ENCODE assay signal across 13 cellular contexts in genomic region chr14:29236848-29237247, GRCh38.
DNase-seq lines count a peak whose midpoint lies in the region; ATAC-seq and TF ChIP-seq lines count a peak whose summit lies in the region.
"Had no signal": no experiment of that assay in that cellular context is flagged by ENCODE, and none has a peak within 500 bp of the region (broad histone marks: within the 10 kb centered on the region; RNA-seq: fewer than 3 reads in every experiment).

No MANE protein-coding gene starts in this region.

- H3K4me1 ChIP-seq in mammary epithelial cell (ENCODE audit: insufficient read depth, low read length) = no peaks in the 10 kb centered on the region

- H3K79me2 ChIP-seq in mammary epithelial cell (ENCODE audit: insufficient read depth, low read length) = no peaks in the 10 kb centered on the region

- CTCF ChIA-PET in MCF 10A (lab: Yijun Ruan, JAX) (no interaction called here), mammary epithelial cell (lab: Charles Lee; ENCODE audit: low non-redundant PET) (no interaction called here)

- POLR2A ChIA-PET in MCF 10A (lab: Yijun Ruan, JAX) = no interaction called here

- H3K27me3 Mint-ChIP-seq in MCF 10A (ENCODE audit: insufficient read depth, unreplicated experiment) = peaks cover 82% of the 10 kb centered on the region

- intact Hi-C loops in MCF 10A (cut with micrococcal nuclease) (no loop called here), mammary epithelial cell (cut with micrococcal nuclease) (no loop called here)

- no peaks in the 10 kb centered on the region for H3K4me1 Mint-ChIP-seq in MCF 10A (ENCODE audit: insufficient read depth, unreplicated experiment)

- no peak overlapping the region for H3K4me2 ChIP-seq in mammary epithelial cell (ENCODE audit: insufficient read depth, low read depth, low read length)

- no peaks in the 10 kb centered on the region for H3K27me3 ChIP-seq in mammary epithelial cell (ENCODE audit: insufficient read depth, low read length)
- H3K27me3 ChIP-seq: dorsolateral prefrontal cortex had no signal

- H3K9me3 ChIP-seq in mammary epithelial cell (replicated peaks; ENCODE audit: insufficient read depth, low read length) = peaks cover 7% of the 10 kb centered on the region

- H3K36me3 Mint-ChIP-seq in MCF 10A (ENCODE audit: insufficient read depth, unreplicated experiment) = no peaks in the 10 kb centered on the region

- TF ChIP-seq CTCF in MCF 10A (IDR thresholded peaks at IDR 0.05; ENCODE audit: unreplicated experiment) (no peak), mammary epithelial cell (conservative IDR thresholded peaks at IDR 0.05 in 1 of 2, IDR thresholded peaks at IDR 0.05 in 1 of 2; ENCODE audit: extremely low read depth in 1 of 2, insufficient read depth in 1 of 2, low read depth in 1 of 2, low read length in 2 of 2) (no peak), fibroblast of the aortic adventitia (IDR thresholded peaks at IDR 0.05; ENCODE audit: insufficient read depth, low read length) (no peak)

- in situ Hi-C loops in mammary epithelial cell (cut with MboI; ENCODE audit: low sequenced_read_pairs in 2 of 2) = no loop called here

- dilution Hi-C loops in mammary epithelial cell (cut with HindIII; ENCODE audit: low sequenced_read_pairs) = no loop called here

- H3K4me3 ChIP-seq in mammary epithelial cell (replicated peaks in 1 of 3; ENCODE audit: insufficient read depth in 1 of 3, low read depth in 2 of 3, low read length in 3 of 3) (no peak overlapping the region), fibroblast of the aortic adventitia (ENCODE audit: low read depth, low read length) (no peak overlapping the region)
- H3K4me3 ChIP-seq: dorsolateral prefrontal cortex had no signal

- H3K27ac Mint-ChIP-seq in MCF 10A (ENCODE audit: low read depth, unreplicated experiment) = no peak overlapping the region

- H3K9ac ChIP-seq in mammary epithelial cell (ENCODE audit: insufficient read depth, low read length) = no peak overlapping the region

- no peak for ATAC-seq in GM21390 (IDR thresholded peaks at IDR 0.05; ENCODE audit: unreplicated experiment)

- no peak overlapping the region for H3K4me3 Mint-ChIP-seq in MCF 10A (ENCODE audit: unreplicated experiment)

- H3K36me3 ChIP-seq in mammary epithelial cell (ENCODE audit: insufficient read depth, low read length) = no peaks in the 10 kb centered on the region

- H2AFZ ChIP-seq in mammary epithelial cell (ENCODE audit: low read depth, low read length) = no peak overlapping the region

- H3K27ac ChIP-seq in mammary epithelial cell (ENCODE audit: insufficient read depth, low read depth, low read length) = no peak overlapping the region
- H3K27ac ChIP-seq: dorsolateral prefrontal cortex had no signal

- no peaks in the 10 kb centered on the region for H3K9me3 Mint-ChIP-seq in MCF 10A (ENCODE audit: unreplicated experiment)

- H4K20me1 ChIP-seq in mammary epithelial cell (ENCODE audit: insufficient read depth, low read length) = no peaks in the 10 kb centered on the region

- DNase-seq in MCF 10A (ENCODE audit: unreplicated experiment) (peak; percentile 21), mammary epithelial cell (no peak), SW 1271 (lab: John Stamatoyannopoulos, UW) (peak; percentile 37 to 60), fibroblast of the aortic adventitia (ENCODE audit: low read depth) (peak; percentile 75), stromal cell of bone marrow (ENCODE audit: low read depth) (peak; percentile 87), NCI-H146 (lab: John Stamatoyannopoulos, UW) (no peak), NCI-H524 (lab: John Stamatoyannopoulos, UW) (no peak)
- DNase-seq: 8988T; activated naive CD4-positive, alpha-beta T cell treated with anti-CD3 and anti-CD28 coated beads, Interleukin-2, amount 50 U/mL, for 16 hours; DND-41; dorsolateral prefrontal cortex; head of caudate nucleus had no signal

- 43% methylated on average over 2 of the region's 2 CpGs for WGBS in mammary epithelial cell (ENCODE audit: low coverage, missing lambda C conversion rate)

- no TSS peak for BruUV-seq in MCF 10A (replicated peaks; lab: Mats Ljungman, UMichigan)
- BruUV-seq in mammary epithelial cell (replicated peaks; lab: Mats Ljungman, UMichigan) = no TSS peak

Comparison
In these comparisons a context has a peak if more than half of its experiments do, and no peak if none do; other contexts are left out.
1. DNase-seq: peak in MCF 10A (single experiment), SW 1271 (2 of 2), fibroblast of the aortic adventitia (single experiment) and stromal cell of bone marrow (single experiment); none in mammary epithelial cell (single experiment), NCI-H146 (single experiment) and NCI-H524 (0 of 2).